ENCODE assay signal across 8 cellular contexts in genomic region chr13:23921451-23921888, GRCh38. TPM values are rescaled to one million over a fixed set of nuclear protein-coding genes. Genes with fewer than 3 reads are reported as not detected.
DNase-seq lines count a peak whose midpoint lies in the region; ATAC-seq, FAIRE-seq and TF ChIP-seq lines count a peak whose summit lies in the region.

No MANE protein-coding gene starts in this region.

- no peaks in the 10 kb centered on the region for H3K36me3 ChIP-seq in small intestine (ENCODE audit: control insufficient read depth in 2 of 2, insufficient read depth in 2 of 2, low read length in 2 of 2)

- H3K4me1 Mint-ChIP-seq in activated CD4-positive, alpha-beta T cell treated with anti-CD3 and anti-CD28 coated beads, Interleukin-2, amount 10 ng/mL, durations not matched to agents 24 days and 14 days, result peaks cover 2% of the 10 kb centered on the region

- TF ChIP-seq CTCF in WI38 (IDR thresholded peaks at IDR 0.05; ENCODE audit: low read depth, low read length), result peak; percentile 34; the same call in 1 of the 2 replicates

- no peak overlapping the region for H3K4me3 Mint-ChIP-seq in activated CD4-positive, alpha-beta T cell treated with anti-CD3 and anti-CD28 coated beads, Interleukin-2, amount 10 ng/mL, durations not matched to agents 24 days and 14 days

- DNase-seq in activated CD4-positive, alpha-beta T cell treated with anti-CD3 and anti-CD28 coated beads, Interleukin-2, amount 10 ng/mL, durations not matched to agents 24 days and 14 days, result peak; percentile 79
- no peak for DNase-seq in activated CD4-positive, alpha-beta T cell treated with anti-CD3 and anti-CD28 coated beads for 1 hour
- peak; percentile 12 for DNase-seq in NCI-H1105 (lab: John Stamatoyannopoulos, UW)
- no peak for DNase-seq in left ventricle myocardium superior
- peak; percentile 52 for DNase-seq in small intestine
- DNase-seq in stimulated activated CD4-positive, alpha-beta T cell treated with anti-CD3 and anti-CD28 coated beads, Interleukin-12 subunit alpha, Interleukin-12 subunit beta, amount 100 ng/mL, for 4 hours, result no peak

- no peak for FAIRE-seq in small intestine (lab: Jason Lieb, UNC)

- no peaks in the 10 kb centered on the region for H3K27me3 ChIP-seq in small intestine (ENCODE audit: control insufficient read depth in 2 of 2, insufficient read depth in 2 of 2, low read length in 2 of 2)

- 6 to 16% (median 10%) methylated on average over 2 of the region's 2 CpGs for WGBS in small intestine, 3 donors

- no peak overlapping the region for H3K4me3 ChIP-seq in WI38 (ENCODE audit: low read depth, low read length)
- H3K4me3 ChIP-seq in small intestine (ENCODE audit: low read depth in 1 of 2, low read length in 2 of 2), result no peak overlapping the region

- ATAC-seq in left ventricle myocardium superior (peak; percentile 33), GM21786 (IDR thresholded peaks at IDR 0.05; ENCODE audit: unreplicated experiment) (no peak)

- H3K27ac Mint-ChIP-seq in activated CD4-positive, alpha-beta T cell treated with anti-CD3 and anti-CD28 coated beads, Interleukin-2, amount 10 ng/mL, durations not matched to agents 24 days and 14 days, result no peak overlapping the region

- no peaks in the 10 kb centered on the region for H3K4me1 ChIP-seq in small intestine (ENCODE audit: control insufficient read depth in 2 of 2, insufficient read depth in 1 of 2, low read depth in 1 of 2, low read length in 1 of 2)

- H3K27me3 Mint-ChIP-seq in activated CD4-positive, alpha-beta T cell treated with anti-CD3 and anti-CD28 coated beads, Interleukin-2, amount 10 ng/mL, durations not matched to agents 24 days and 14 days, result peaks cover 56% of the 10 kb centered on the region

- no peaks in the 10 kb centered on the region for H3K9me3 Mint-ChIP-seq in activated CD4-positive, alpha-beta T cell treated with anti-CD3 and anti-CD28 coated beads, Interleukin-2, amount 10 ng/mL, durations not matched to agents 24 days and 14 days

- H3K27ac ChIP-seq in small intestine (ENCODE audit: low read depth in 1 of 2, low read length in 1 of 2), result no peak overlapping the region

- H3K9me3 ChIP-seq in small intestine (ENCODE audit: control insufficient read depth, low read depth), result no peaks in the 10 kb centered on the region

- H3K36me3 Mint-ChIP-seq in activated CD4-positive, alpha-beta T cell treated with anti-CD3 and anti-CD28 coated beads, Interleukin-2, amount 10 ng/mL, durations not matched to agents 24 days and 14 days (ENCODE audit: low read depth), result no peaks in the 10 kb centered on the region

- intact Hi-C loops in activated CD4-positive, alpha-beta T cell treated with anti-CD3 and anti-CD28 coated beads, Interleukin-2, amount 10 ng/mL, durations not matched to agents 24 days and 14 days (cut with micrococcal nuclease), result loop anchor here (1.0 kb wide), 2 partner anchors 39 to 299 kb away; no protein-coding TSS in a partner anchor
- intact Hi-C loops in left ventricle myocardium superior (cut with micrococcal nuclease), result loop anchor here (5.0 kb wide), 1 partner anchor 306 kb away; no protein-coding TSS in a partner anchor

RNA-seq across cellular contexts. Expression of gene C1QTNF9B, which starts 24.2 kb away (rescaled TPM):
- not detected in 2 replicates for total RNA-seq in activated CD4-positive, alpha-beta T cell treated with anti-CD3 and anti-CD28 coated beads, Interleukin-2, amount 10 ng/mL, durations not matched to agents 24 days and 14 days
- total RNA-seq in left ventricle myocardium superior, result 4.1 TPM
- polyA plus RNA-seq in small intestine, result under 1 TPM in 1 of 3 donors, not detected in 2; 0.19 TPM

RNA-seq across cellular contexts. Expression of gene MIPEP, which starts 32.3 kb away (rescaled TPM):
- 10.4 and 10.9 TPM in 2 replicates for total RNA-seq in activated CD4-positive, alpha-beta T cell treated with anti-CD3 and anti-CD28 coated beads, Interleukin-2, amount 10 ng/mL, durations not matched to agents 24 days and 14 days
- total RNA-seq in left ventricle myocardium superior, result 48.9 TPM
- 10 to 100 TPM; 10.3 to 19.7 (median 18.0) TPM for polyA plus RNA-seq in small intestine

Comparison
In these comparisons a context has a peak if more than half of its experiments do, and no peak if none do; other contexts are left out.
1. DNase-seq: peak in activated CD4-positive, alpha-beta T cell treated with anti-CD3 and anti-CD28 coated beads, Interleukin-2, amount 10 ng/mL, durations not matched to agents 24 days and 14 days (single experiment), NCI-H1105 (single experiment) and small intestine (single experiment); none in activated CD4-positive, alpha-beta T cell treated with anti-CD3 and anti-CD28 coated beads for 1 hour (single experiment), left ventricle myocardium superior (single experiment) and stimulated activated CD4-positive, alpha-beta T cell treated with anti-CD3 and anti-CD28 coated beads, Interleukin-12 subunit alpha, Interleukin-12 subunit beta, amount 100 ng/mL, for 4 hours (single experiment).